15 cellular contexts compared by ENCODE assay signal in genomic region chr20:36802326-36803223, GRCh38. TPM values are rescaled to one million over a fixed set of nuclear protein-coding genes. Genes with fewer than 3 reads are reported as not detected.
DNase-seq lines count a peak whose midpoint lies in the region; ATAC-seq and FAIRE-seq lines count a peak whose summit lies in the region.
"Had no signal": no experiment of that assay in that cellular context is flagged by ENCODE, and none has a peak within 500 bp of the region (broad histone marks: within the 10 kb centered on the region; RNA-seq: fewer than 3 reads in every experiment).

No MANE protein-coding gene starts in this region.

- H3K4me1 ChIP-seq in GM23248 (ENCODE audit: insufficient read depth) (no peaks in the 10 kb centered on the region), small intestine (ENCODE audit: control insufficient read depth in 2 of 2, insufficient read depth in 1 of 2, low read depth in 1 of 2, low read length in 1 of 2) (no peaks in the 10 kb centered on the region)
- H3K4me1 ChIP-seq: colonic mucosa had no signal

- H3K36me3 ChIP-seq in GM23248 (ENCODE audit: low read depth): peaks cover 28% of the 10 kb centered on the region; the same call in 1 of the 2 replicates
- peaks cover 3 to 12% of the 10 kb centered on the region in 2 donors for H3K36me3 ChIP-seq in small intestine (ENCODE audit: control insufficient read depth in 2 of 2, insufficient read depth in 2 of 2, low read length in 2 of 2)
- H3K36me3 ChIP-seq: colonic mucosa had no signal

- ATAC-seq in esophagus mucosa (peak; percentile 68), GM18909 (IDR thresholded peaks at IDR 0.05; ENCODE audit: poor library complexity, unreplicated experiment) (no peak)
- ATAC-seq: T-cell had no signal

- H2AFZ ChIP-seq in GM23248: no peak overlapping the region

- no peak overlapping the region for H3K27ac ChIP-seq in GM23248
- H3K27ac ChIP-seq in small intestine (ENCODE audit: low read depth in 1 of 2, low read length in 1 of 2): no peak overlapping the region
- H3K27ac ChIP-seq: colonic mucosa had no signal

- no peaks in the 10 kb centered on the region for H3K27me3 ChIP-seq in GM23248 (replicated peaks; ENCODE audit: insufficient read depth)
- H3K27me3 ChIP-seq in small intestine (ENCODE audit: control insufficient read depth in 2 of 2, insufficient read depth in 2 of 2, low read length in 2 of 2): no peaks in the 10 kb centered on the region
- H3K27me3 ChIP-seq: colonic mucosa had no signal

- H3K79me2 ChIP-seq in GM23248 (ENCODE audit: insufficient read depth): no peaks in the 10 kb centered on the region; the same call in 1 of the 2 replicates

- H4K20me1 ChIP-seq in GM23248 (ENCODE audit: insufficient read depth): no peaks in the 10 kb centered on the region

- no peaks in the 10 kb centered on the region for H3K9me2 ChIP-seq in GM23248 (ENCODE audit: insufficient read depth)

- DNase-seq in GM23248 (peak; percentile 58), SK-MEL-5 (ENCODE audit: low read depth, low spot score) (peak; percentile 35), skeletal muscle cell (ENCODE audit: low read depth) (peak; percentile 6), occipital lobe (lab: John Stamatoyannopoulos, UW) (no peak), small intestine (no peak), foreskin melanocyte (no peak)
- DNase-seq: activated CD4-positive, alpha-beta T cell treated with anti-CD3 and anti-CD28 coated beads, Interleukin-2, amount 50 U/mL, for 4 hours; activated naive CD4-positive, alpha-beta T cell treated with anti-CD3 and anti-CD28 coated beads for 36 hours; colonic mucosa; hippocampal formation; NCI-H146; T-cell had no signal

- no peaks in the 10 kb centered on the region for H3K9me3 ChIP-seq in GM23248 (ENCODE audit: low read depth)
- H3K9me3 ChIP-seq in small intestine (ENCODE audit: control insufficient read depth, low read depth): no peaks in the 10 kb centered on the region
- H3K9me3 ChIP-seq: colonic mucosa had no signal

- in situ Hi-C loops in GM23248 (cut with MboI) (no loop called here), SK-MEL-5 (cut with HindIII; ENCODE audit: low pct_unique_long_range_greater_than_20kb, low sequenced_read_pairs) (no loop called here)

- no peaks in the 10 kb centered on the region for H3F3A ChIP-seq in GM23248 (ENCODE audit: insufficient read depth)

- FAIRE-seq in small intestine (lab: Jason Lieb, UNC): no peak

- no peak overlapping the region for H3K9ac ChIP-seq in GM23248

- WGBS in GM23248 (ENCODE audit: low coverage in 1 of 2, low lambda C conversion rate in 2 of 2, missing lambda C conversion rate in 2 of 2), 2 experiments: 93 to 95% methylated on average over 12 to 14 of the region's 14 CpGs
- 92 to 96% (median 93%) methylated on average over 14 of the region's 14 CpGs for WGBS in small intestine, 3 donors

- H3K4me2 ChIP-seq in GM23248 (ENCODE audit: unreplicated experiment): no peak overlapping the region

- H3K4me3 ChIP-seq in GM23248: no peak overlapping the region
- no peak overlapping the region for H3K4me3 ChIP-seq in skeletal muscle cell (ENCODE audit: low read depth, low read length)
- no peak overlapping the region for H3K4me3 ChIP-seq in small intestine (ENCODE audit: low read depth in 1 of 2, low read length in 2 of 2)
- H3K4me3 ChIP-seq: colonic mucosa, lung had no signal

RNA-seq across cellular contexts. Expression of gene DSN1, which starts 29.0 kb away (rescaled TPM):
- total RNA-seq in GM23248 (2014; rRNA removed; shearing (Covaris generic)): 13.0 and 18.3 TPM in 2 replicates
- polyA plus RNA-seq in GM23248 (2016; fragmentation: Nextera tagmentation; extraction: Ambion mirVana) (15.6 and 16.3 TPM in 2 replicates), small intestine (10 to 100 TPM in 2 of 3 donors, 1 to 10 TPM in 1; 8.9 to 12.5 (median 10.7) TPM)
- total RNA-seq in SK-MEL-5 (2014; rRNA removed; shearing (Covaris generic)): 27.4 and 28.4 TPM in 2 replicates
- polyA plus RNA-seq in SK-MEL-5 (2015; cell fraction: cytosol; rRNA removed): 19.7 and 24.2 TPM in 2 replicates
- polyA plus RNA-seq in SK-MEL-5 (2015; cell fraction: nucleus; rRNA removed): 32.4 and 41.6 TPM in 2 replicates
- total RNA-seq in esophagus mucosa (8.9 TPM), occipital lobe (4.7 TPM)

RNA-seq across cellular contexts. Expression of gene NDRG3, which starts 56.7 kb away (rescaled TPM):
- total RNA-seq in GM23248 (2014; rRNA removed; shearing (Covaris generic)): 19.8 and 20.2 TPM in 2 replicates
- 23.3 and 26.6 TPM in 2 replicates for polyA plus RNA-seq in GM23248 (2016; fragmentation: Nextera tagmentation; extraction: Ambion mirVana)
- total RNA-seq in SK-MEL-5 (2014; rRNA removed; shearing (Covaris generic)): 18.3 and 19.7 TPM in 2 replicates
- 14.8 and 16.3 TPM in 2 replicates for polyA plus RNA-seq in SK-MEL-5 (2015; cell fraction: cytosol; rRNA removed)
- polyA plus RNA-seq in SK-MEL-5 (2015; cell fraction: nucleus; rRNA removed): 9.3 and 14.0 TPM in 2 replicates
- total RNA-seq in esophagus mucosa: 15.3 TPM
- 43.7 TPM for total RNA-seq in occipital lobe
- polyA plus RNA-seq in small intestine: 10 to 100 TPM; 23.8 to 40.9 (median 26.5) TPM

Comparison
In these comparisons a context has a peak if more than half of its experiments do, and no peak if none do; other contexts are left out.
1. DNase-seq: peak in GM23248 (single experiment), SK-MEL-5 (single experiment) and skeletal muscle cell (single experiment); none in occipital lobe (single experiment), small intestine (single experiment) and foreskin melanocyte (single experiment).